Comparison of ENCODE assay signal across 18 cellular contexts in the genomic region with DNA sequence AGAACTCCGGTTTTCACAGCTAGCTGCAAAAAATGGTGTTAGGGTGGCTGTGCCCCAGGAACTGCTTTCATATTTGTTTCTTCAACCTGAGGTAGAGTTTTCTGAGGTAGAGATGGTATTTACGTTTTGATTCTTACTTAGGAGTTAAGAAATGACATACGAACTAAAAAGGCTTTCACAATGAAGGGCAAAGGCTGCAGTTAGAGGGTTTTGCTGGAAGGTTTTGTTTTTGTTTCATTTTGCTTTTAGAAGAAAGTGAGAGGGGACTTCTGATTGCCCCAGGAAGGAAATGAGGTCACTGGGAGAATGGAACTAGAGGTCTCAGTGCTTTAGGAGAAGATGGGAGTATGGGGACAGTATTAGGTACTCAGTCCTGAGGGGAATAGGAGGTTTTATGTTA. TPM values are rescaled to one million over a fixed set of nuclear protein-coding genes. Genes with fewer than 3 reads are reported as not detected.
DNase-seq lines count a peak whose midpoint lies in the region; ATAC-seq, FAIRE-seq and TF ChIP-seq lines count a peak whose summit lies in the region.
"Had no signal": no experiment of that assay in that cellular context is flagged by ENCODE, and none has a peak within 500 bp of the region (broad histone marks: within the 10 kb centered on the region; RNA-seq: fewer than 3 reads in every experiment).

No MANE protein-coding gene starts in this region.

- CTCF ChIA-PET in Calu3 (lab: Charles Lee) (no interaction called here), T-cell (lab: Charles Lee) (no interaction called here)

- FAIRE-seq in GM12891 (lab: Jason Lieb, UNC): no peak
- FAIRE-seq: astrocyte had no signal

- intact Hi-C loops in CD14-positive monocyte (cut with micrococcal nuclease): no loop called here
- intact Hi-C loops in Calu3 (cut with micrococcal nuclease; ENCODE audit: unreplicated experiment): no loop called here
- intact Hi-C loops in gastrocnemius medialis (cut with DNase I; ENCODE audit: low total_unique reads): no loop called here

- H3K4me3 Mint-ChIP-seq in CD14-positive monocyte (peak overlapping the region; percentile 7 to 24), Calu3 (ENCODE audit: low read depth, unreplicated experiment) (no peak overlapping the region), T-cell (peak overlapping the region in 2 of 3 donors; percentile 4 to 32)
- H3K4me3 Mint-ChIP-seq: CD4-positive, alpha-beta T cell had no signal

- H3K36me3 ChIP-seq in gastrocnemius medialis: peaks cover 0 to 18% of the 10 kb centered on the region in 2 donors
- H3K36me3 ChIP-seq: thyroid gland had no signal

- TF ChIP-seq CTCF in CD14-positive monocyte (IDR thresholded peaks at IDR 0.05): no peak
- TF ChIP-seq CTCF in Calu3 (IDR thresholded peaks at IDR 0.05; ENCODE audit: unreplicated experiment): no peak
- TF ChIP-seq CTCF in gastrocnemius medialis (IDR thresholded peaks at IDR 0.05 in 4 of 5, conservative IDR thresholded peaks at IDR 0.05 in 1 of 5): no peak

- POLR2A ChIA-PET in T-cell (lab: Charles Lee): no interaction called here

- H3K27me3 Mint-ChIP-seq in CD14-positive monocyte (ENCODE audit: low read depth in 3 of 3) (no peaks in the 10 kb centered on the region), Calu3 (ENCODE audit: unreplicated experiment) (no peaks in the 10 kb centered on the region), T-cell (no peaks in the 10 kb centered on the region)
- H3K27me3 Mint-ChIP-seq: CD4-positive, alpha-beta T cell; IgD-negative memory B cell had no signal

- H3K36me3 Mint-ChIP-seq in CD14-positive monocyte (peaks cover 23 to 27% of the 10 kb centered on the region in 2 donors), Calu3 (ENCODE audit: insufficient read depth, unreplicated experiment) (peaks cover 20% of the 10 kb centered on the region), T-cell (no peaks in the 10 kb centered on the region)
- H3K36me3 Mint-ChIP-seq: IgD-negative memory B cell had no signal

- TF ChIP-seq POLR2A in gastrocnemius medialis (IDR thresholded peaks at IDR 0.05) (no peak), GM12891 (IDR thresholded peaks at IDR 0.05; ENCODE audit: low read depth, low read length) (no peak)

- H3K9me3 ChIP-seq in gastrocnemius medialis: no peaks in the 10 kb centered on the region
- H3K9me3 ChIP-seq: thyroid gland had no signal

- H3K4me1 Mint-ChIP-seq in CD14-positive monocyte (peaks cover 5% of the 10 kb centered on the region), Calu3 (ENCODE audit: low read depth, unreplicated experiment) (peaks cover 9% of the 10 kb centered on the region), T-cell (peaks cover 12 to 15% (median 15%) of the 10 kb centered on the region in 3 donors)

- no peak overlapping the region for H3K27ac ChIP-seq in gastrocnemius medialis
- H3K27ac ChIP-seq: parathyroid adenoma, thyroid gland had no signal

- ATAC-seq in T-cell (replicated peaks in 1 of 4) (peak in 1 of 4 experiments; percentile 20), gastrocnemius medialis (no peak), GM19467 (IDR thresholded peaks at IDR 0.05; ENCODE audit: unreplicated experiment) (no peak)
- ATAC-seq: HCT116 had no signal

- BruUV-seq in Calu3 (replicated peaks; lab: Mats Ljungman, UMichigan): no TSS peak

- peak overlapping the region in 5 of 7 donors; percentile 36 to 64 (median 53) for H3K27ac Mint-ChIP-seq in CD14-positive monocyte
- H3K27ac Mint-ChIP-seq in Calu3 (ENCODE audit: unreplicated experiment): peak overlapping the region; percentile 1
- H3K27ac Mint-ChIP-seq in T-cell: peak overlapping the region; percentile 36 to 80
- H3K27ac Mint-ChIP-seq: CD4-positive, alpha-beta T cell had no signal

- peaks cover 0 to 2% (median 0%) of the 10 kb centered on the region in 7 donors for H3K9me3 Mint-ChIP-seq in CD14-positive monocyte
- no peaks in the 10 kb centered on the region for H3K9me3 Mint-ChIP-seq in Calu3 (ENCODE audit: low read depth, unreplicated experiment)
- H3K9me3 Mint-ChIP-seq in T-cell: no peaks in the 10 kb centered on the region
- H3K9me3 Mint-ChIP-seq: CD4-positive, alpha-beta T cell; IgD-negative memory B cell had no signal

- no peaks in the 10 kb centered on the region for H3K4me1 ChIP-seq in gastrocnemius medialis
- H3K4me1 ChIP-seq: parathyroid adenoma, thyroid gland had no signal

- in situ Hi-C loops in gastrocnemius medialis (cut with MboI; ENCODE audit: low sequenced_read_pairs in 4 of 4): loop anchor here in 2 of 4 donors (25.0 kb wide), 1 partner anchor 408 kb away; no protein-coding TSS in a partner anchor

- DNase-seq in CD14-positive monocyte (ENCODE audit: low spot score) (no peak), Calu3 (no peak), T-cell (no peak), dermis blood vessel endothelial cell (peak; percentile 24), gastrocnemius medialis (no peak), GM12891 (ENCODE audit: insufficient read length, low spot score) (no peak), SK-N-DZ (ENCODE audit: low spot score) (no peak)
- DNase-seq: CD4-positive, alpha-beta T cell; NCI-H1105 treated with DMSO at 0.1 percent for 48 hours; NCI-H2171; stimulated activated CD4-positive, alpha-beta T cell treated with anti-CD3 and anti-CD28 coated beads, Interleukin-4, amount 100 ng/mL, for 1 hour; stimulated activated CD8-positive, alpha-beta memory T cell treated with anti-CD3 and anti-CD28 coated beads, Interleukin-4, amount 100 ng/mL, for 48 hours; thyroid gland had no signal

- no peak overlapping the region for H3K4me3 ChIP-seq in gastrocnemius medialis
- H3K4me3 ChIP-seq: thyroid gland had no signal

- H3K27me3 ChIP-seq in gastrocnemius medialis: no peaks in the 10 kb centered on the region
- H3K27me3 ChIP-seq: thyroid gland had no signal

TF ChIP-seq in GM12891, 5 proteins besides CTCF, POLR2A, EP300 and RAD21:
- TF ChIP-seq POLR2AphosphoS5 (IDR thresholded peaks at IDR 0.05; ENCODE audit: low read depth, low read length) (no peak), SPI1 (IDR thresholded peaks at IDR 0.05; ENCODE audit: low read depth, low read length) (no peak), TAF1 (IDR thresholded peaks at IDR 0.05; ENCODE audit: low read depth, low read length) (no peak), POU2F2 (IDR thresholded peaks at IDR 0.05; ENCODE audit: low read depth, low read length) (no peak), PAX5 (IDR thresholded peaks at IDR 0.05; ENCODE audit: insufficient read depth, low read length, severe bottlenecking) (no peak)

RNA-seq across cellular contexts. Expression of a gene that starts 15.5 kb away (rescaled TPM):
- under 1 TPM; 0.54 to 0.66 TPM for polyA plus RNA-seq in CD14-positive monocyte
- total RNA-seq in Calu3 (2022) (39.0 and 48.2 TPM in 2 replicates), T-cell (1 to 10 TPM; 1.9 to 7.2 (median 3.6) TPM), dermis blood vessel endothelial cell (5.4 and 13.2 TPM in 2 replicates), gastrocnemius medialis (1 to 10 TPM in 3 of 4 donors, not detected in 1; 1.1 to 3.3 (median 1.4) TPM)
- 17.7 TPM for polyA plus RNA-seq in GM12891 (2012; ENCODE audit: low read depth, missing spikeins)
- polyA plus RNA-seq in SK-N-DZ (2014; cell fraction: cytosol; rRNA removed): 80.4 and 81.2 TPM in 2 replicates
- polyA plus RNA-seq in SK-N-DZ (2014; cell fraction: nucleus; rRNA removed): 167 and 207 TPM in 2 replicates

Comparison
In these comparisons a context has a peak if more than half of its experiments do, and no peak if none do; other contexts are left out.
1. H3K27ac Mint-ChIP-seq: peak in every context shown above with its lines; median percentile 58 in T-cell; 53 in CD14-positive monocyte; 1 in Calu3.